24 cellular contexts compared by ENCODE assay signal in genomic region chr9:78640728-78641127, GRCh38.
DNase-seq lines count a peak whose midpoint lies in the region; ATAC-seq, FAIRE-seq and TF ChIP-seq lines count a peak whose summit lies in the region.
"Had no signal": no experiment of that assay in that cellular context is flagged by ENCODE, and none has a peak within 500 bp of the region (broad histone marks: within the 10 kb centered on the region; RNA-seq: fewer than 3 reads in every experiment).

No MANE protein-coding gene starts in this region.

- no peak overlapping the region for H3K27ac Mint-ChIP-seq in endodermal cell
- H3K27ac Mint-ChIP-seq in neural progenitor cell: no peak overlapping the region
- H3K27ac Mint-ChIP-seq: B cell; CD4-positive, CD25-positive, alpha-beta regulatory T cell; CD8-positive, alpha-beta memory T cell; H9; HFFc6 had no signal

- H3K27me3 Mint-ChIP-seq in endodermal cell (ENCODE audit: insufficient read depth): no peaks in the 10 kb centered on the region
- peaks cover 2% of the 10 kb centered on the region for H3K27me3 Mint-ChIP-seq in neural progenitor cell (ENCODE audit: insufficient read depth, low read depth)
- H3K27me3 Mint-ChIP-seq: CD4-positive, CD25-positive, alpha-beta regulatory T cell; CD8-positive, alpha-beta memory T cell had no signal

- FAIRE-seq in H54 (lab: Jason Lieb, UNC): peak; percentile 91
- FAIRE-seq: D721Med, GM12878, GM19239 had no signal

- DNase-seq in H54 (ENCODE audit: insufficient read length, low spot score) (no peak), NCI-H69 (lab: John Stamatoyannopoulos, UW) (peak; percentile 19), endodermal cell (peak; percentile 53), neural progenitor cell (ENCODE audit: low spot score) (no peak), AG08395 (ENCODE audit: low spot score) (no peak), Karpas-422 (no peak), hepatocyte (ENCODE audit: low spot score) (no peak)
- DNase-seq: CD4-positive, CD25-positive, alpha-beta regulatory T cell; CD8-positive, alpha-beta memory T cell; DMS 273 treated with DMSO at 0.1 percent for 48 hours; DMS79; EL; GDM1; GOT3; H9; HFFc6 had no signal

- H3K9ac ChIP-seq in endodermal cell (ENCODE audit: extremely low read depth, low read length, poor library complexity, severe bottlenecking) (no peak overlapping the region), neural progenitor cell (no peak overlapping the region), Karpas-422 (ENCODE audit: low read length) (no peak overlapping the region)
- H3K9ac ChIP-seq: BLaER1 had no signal

- no peaks in the 10 kb centered on the region for H3K27me3 ChIP-seq in endodermal cell (ENCODE audit: control insufficient read depth, insufficient read depth, low read length, poor library complexity, severe bottlenecking)
- no peaks in the 10 kb centered on the region for H3K27me3 ChIP-seq in neural progenitor cell
- H3K27me3 ChIP-seq in Karpas-422 (ENCODE audit: low read length): no peaks in the 10 kb centered on the region
- no peaks in the 10 kb centered on the region for H3K27me3 ChIP-seq in hepatocyte
- H3K27me3 ChIP-seq: BLaER1 had no signal

- peak overlapping the region; percentile 63 for H2AFZ ChIP-seq in neural progenitor cell (replicated peaks)
- no peak overlapping the region for H2AFZ ChIP-seq in Karpas-422 (ENCODE audit: low read length)
- H2AFZ ChIP-seq in hepatocyte: no peak overlapping the region

- H3K4me3 ChIP-seq in endodermal cell (ENCODE audit: low read length): no peak overlapping the region
- no peak overlapping the region for H3K4me3 ChIP-seq in neural progenitor cell
- no peak overlapping the region for H3K4me3 ChIP-seq in Karpas-422 (ENCODE audit: low read length)
- no peak overlapping the region for H3K4me3 ChIP-seq in hepatocyte
- H3K4me3 ChIP-seq: BLaER1, GM12878 had no signal

- H3K9me3 ChIP-seq in endodermal cell (ENCODE audit: control insufficient read depth, low read length): peaks cover 9% of the 10 kb centered on the region
- no peaks in the 10 kb centered on the region for H3K9me3 ChIP-seq in neural progenitor cell (ENCODE audit: low read depth)
- no peaks in the 10 kb centered on the region for H3K9me3 ChIP-seq in Karpas-422 (ENCODE audit: low read length)
- H3K9me3 ChIP-seq in hepatocyte (ENCODE audit: low read depth): no peaks in the 10 kb centered on the region

- peaks cover 1% of the 10 kb centered on the region for H3K9me3 Mint-ChIP-seq in endodermal cell
- H3K9me3 Mint-ChIP-seq in neural progenitor cell: peaks cover 6% of the 10 kb centered on the region
- H3K9me3 Mint-ChIP-seq: HFFc6 had no signal

- H3K4me1 Mint-ChIP-seq in endodermal cell (peaks cover 20% of the 10 kb centered on the region), neural progenitor cell (no peaks in the 10 kb centered on the region)
- H3K4me1 Mint-ChIP-seq: B cell; CD4-positive, CD25-positive, alpha-beta regulatory T cell; CD8-positive, alpha-beta memory T cell had no signal

- WGBS in endodermal cell (ENCODE audit: insufficient coverage in 1 of 2, insufficient read length in 1 of 2), 2 experiments: 58 to 76% methylated on average over 3 to 4 of the region's 4 CpGs
- WGBS in hepatocyte (ENCODE audit: low lambda C conversion rate, missing lambda C conversion rate): 61% methylated on average over 4 of the region's 4 CpGs

- no peak overlapping the region for H3K27ac ChIP-seq in endodermal cell (ENCODE audit: low read depth, low read length)
- no peak overlapping the region for H3K27ac ChIP-seq in neural progenitor cell
- H3K27ac ChIP-seq in Karpas-422 (ENCODE audit: low read length): no peak overlapping the region
- H3K27ac ChIP-seq in hepatocyte: no peak overlapping the region
- H3K27ac ChIP-seq: BLaER1, C4-2B had no signal

- H3K4me1 ChIP-seq in endodermal cell (ENCODE audit: control insufficient read depth, insufficient read depth, low read length) (peaks cover 5% of the 10 kb centered on the region), neural progenitor cell (peaks cover 9% of the 10 kb centered on the region), Karpas-422 (ENCODE audit: low read length) (no peaks in the 10 kb centered on the region), hepatocyte (ENCODE audit: insufficient read depth) (no peaks in the 10 kb centered on the region)
- H3K4me1 ChIP-seq: BLaER1 had no signal

- TF ChIP-seq POLR2A in H54 (IDR thresholded peaks at IDR 0.05; ENCODE audit: low read depth, low read length): no peak

- TF ChIP-seq CTCF in endodermal cell (conservative IDR thresholded peaks at IDR 0.05) (no peak), neural progenitor cell (IDR thresholded peaks at IDR 0.05) (no peak), hepatocyte (IDR thresholded peaks at IDR 0.05; ENCODE audit: poor library complexity) (no peak)

- H3K36me3 Mint-ChIP-seq in endodermal cell (ENCODE audit: low read depth) (no peaks in the 10 kb centered on the region), neural progenitor cell (no peaks in the 10 kb centered on the region)
- H3K36me3 Mint-ChIP-seq: CD4-positive, CD25-positive, alpha-beta regulatory T cell; CD8-positive, alpha-beta memory T cell had no signal

- H4K20me1 ChIP-seq in neural progenitor cell (ENCODE audit: low read depth) (no peaks in the 10 kb centered on the region), Karpas-422 (ENCODE audit: insufficient read depth, low read depth, low read length) (no peaks in the 10 kb centered on the region), hepatocyte (ENCODE audit: insufficient read depth, poor library complexity, severe bottlenecking) (no peaks in the 10 kb centered on the region)
- H4K20me1 ChIP-seq: BLaER1 had no signal

- no peaks in the 10 kb centered on the region for H3F3A ChIP-seq in neural progenitor cell (ENCODE audit: low read depth)

- H3K79me2 ChIP-seq in neural progenitor cell (ENCODE audit: low read depth) (no peaks in the 10 kb centered on the region), Karpas-422 (ENCODE audit: low read length) (no peaks in the 10 kb centered on the region), hepatocyte (no peaks in the 10 kb centered on the region)

- H3K9me2 ChIP-seq in Karpas-422 (replicated peaks; ENCODE audit: insufficient read depth, low read length): no peaks in the 10 kb centered on the region
- H3K9me2 ChIP-seq in hepatocyte (replicated peaks; ENCODE audit: insufficient read depth): no peaks in the 10 kb centered on the region

- ATAC-seq in HG03342 (IDR thresholded peaks at IDR 0.05; ENCODE audit: unreplicated experiment): no peak
- ATAC-seq: GM12878, HCT116 had no signal

- no peak overlapping the region for H3K4me3 Mint-ChIP-seq in endodermal cell
- H3K4me3 Mint-ChIP-seq in neural progenitor cell: no peak overlapping the region
- H3K4me3 Mint-ChIP-seq: B cell; CD4-positive, CD25-positive, alpha-beta regulatory T cell; CD8-positive, alpha-beta memory T cell; H9; HFFc6 had no signal

- H3K4me2 ChIP-seq in neural progenitor cell (no peak overlapping the region), Karpas-422 (ENCODE audit: low read depth, low read length, poor library complexity, severe bottlenecking) (no peak overlapping the region), hepatocyte (no peak overlapping the region)
- H3K4me2 ChIP-seq: BLaER1 had no signal

- H3K36me3 ChIP-seq in endodermal cell (ENCODE audit: control insufficient read depth, insufficient read depth, low read length) (no peaks in the 10 kb centered on the region), neural progenitor cell (no peaks in the 10 kb centered on the region), Karpas-422 (ENCODE audit: insufficient read depth, low read length) (no peaks in the 10 kb centered on the region), hepatocyte (replicated peaks; ENCODE audit: insufficient read depth, low read depth) (no peaks in the 10 kb centered on the region)
- H3K36me3 ChIP-seq: BLaER1 had no signal

Comparison
In these comparisons a context has a peak if more than half of its experiments do, and no peak if none do; other contexts are left out.
1. DNase-seq: peak in NCI-H69 (single experiment) and endodermal cell (single experiment); none in H54 (single experiment), neural progenitor cell (single experiment), AG08395 (single experiment), Karpas-422 (single experiment) and hepatocyte (single experiment).